Comparison of ENCODE assay signal across 20 cellular contexts in genomic region chr21:43927591-43928229, GRCh38.
"Had no signal": no experiment of that assay in that cellular context is flagged by ENCODE, and none has a peak within 500 bp of the region (broad histone marks: within the 10 kb centered on the region; RNA-seq: fewer than 3 reads in every experiment).

No MANE protein-coding gene starts in this region.

- H3K9me3 ChIP-seq: neutrophil, sigmoid colon, stomach, thoracic aorta had no signal

- DNase-seq: activated CD4-positive, alpha-beta T cell treated with anti-CD3 and anti-CD28 coated beads for 1 hour; activated CD4-positive, alpha-beta T cell treated with anti-CD3 and anti-CD28 coated beads, Interleukin-2, amount 50 U/mL, for 4 hours; activated CD8-positive, alpha-beta memory T cell treated with anti-CD3 and anti-CD28 coated beads, Interleukin-2, amount 10 ng/mL, durations not matched to agents 7 days and 5 days; activated gamma-delta T cell; activated T-cell treated with anti-CD3 and anti-CD28 coated beads, Interleukin-2, amount 50 U/mL, for 1 hour; amniotic stem cell; caudate nucleus; foreskin melanocyte; head of caudate nucleus; mammary epithelial cell; sigmoid colon; stimulated activated CD4-positive, alpha-beta T cell treated with anti-CD3 and anti-CD28 coated beads, Interleukin-1b, Interleukin-23, amount 100 ng/mL, for 48 hours; stomach had no signal

- H3K36me3 ChIP-seq: neutrophil, thoracic aorta had no signal

- H3K27ac Mint-ChIP-seq: activated CD8-positive, alpha-beta memory T cell treated with anti-CD3 and anti-CD28 coated beads, Interleukin-2, amount 10 ng/mL, durations not matched to agents 7 days and 5 days had no signal

- H3K4me3 ChIP-seq: sigmoid colon, stomach, thoracic aorta had no signal

- FAIRE-seq: colon, endometrium, urothelium cell line had no signal

- ATAC-seq: activated CD8-positive, alpha-beta memory T cell treated with anti-CD3 and anti-CD28 coated beads, Interleukin-2, amount 10 ng/mL, durations not matched to agents 7 days and 5 days; activated naive CD4-positive, alpha-beta T cell treated with anti-CD3 and anti-CD28 coated beads, Interleukin-2, amount 50 U/mL, for 72 hours had no signal

- H3K27me3 ChIP-seq: neutrophil, sigmoid colon, stomach had no signal

- H3K4me3 Mint-ChIP-seq: activated CD8-positive, alpha-beta memory T cell treated with anti-CD3 and anti-CD28 coated beads, Interleukin-2, amount 10 ng/mL, durations not matched to agents 7 days and 5 days had no signal

- H3K27me3 Mint-ChIP-seq: activated CD8-positive, alpha-beta memory T cell treated with anti-CD3 and anti-CD28 coated beads, Interleukin-2, amount 10 ng/mL, durations not matched to agents 7 days and 5 days; progenitor cell of endocrine pancreas had no signal

- H3K9me3 Mint-ChIP-seq: activated naive CD4-positive, alpha-beta T cell treated with anti-CD3 and anti-CD28 coated beads, Interleukin-2, amount 50 U/mL, for 72 hours had no signal

- H3K27ac ChIP-seq: neutrophil, sigmoid colon, thoracic aorta had no signal
